ENCODE assay signal across 9 cellular contexts in genomic region chr9:68584110-68585033, GRCh38. TPM values are rescaled to one million over a fixed set of nuclear protein-coding genes. Genes with fewer than 3 reads are reported as not detected.
DNase-seq lines count a peak whose midpoint lies in the region; TF ChIP-seq lines count a peak whose summit lies in the region.
"Had no signal": no experiment of that assay in that cellular context is flagged by ENCODE, and none has a peak within 500 bp of the region (broad histone marks: within the 10 kb centered on the region; RNA-seq: fewer than 3 reads in every experiment).

No MANE protein-coding gene starts in this region.

- in situ Hi-C loops in G401 (cut with HindIII; ENCODE audit: low sequenced_read_pairs), result loop anchor here (10.0 kb wide), 1 partner anchor 410 kb away; no protein-coding TSS in a partner anchor

- no peak overlapping the region for H3K4me2 ChIP-seq in osteoblast (ENCODE audit: insufficient read depth, low read length)

- 30 to 32% methylated on average over 16 of the region's 16 CpGs for WGBS in thyroid gland, 2 donors

- intact Hi-C loops in thyroid gland (cut with DNase I), result loop anchor here (2.0 kb wide), 1 partner anchor 414 kb away; no protein-coding TSS in a partner anchor

- H3K79me2 ChIP-seq in osteoblast (ENCODE audit: insufficient read depth, low read length), result no peaks in the 10 kb centered on the region

- H2AFZ ChIP-seq in osteoblast (ENCODE audit: low read length), result no peak overlapping the region

- no peaks in the 10 kb centered on the region for H4K20me1 ChIP-seq in osteoblast (ENCODE audit: insufficient read depth, low read length)

- DNase-seq in G401 (ENCODE audit: low spot score) (peak; percentile 90), H7 (peak; percentile 82), M059J (ENCODE audit: low read depth) (peak; percentile 80), SHP77 (lab: John Stamatoyannopoulos, UW) (peak; percentile 70 to 82), foreskin melanocyte (peak; percentile 70), osteoblast (ENCODE audit: insufficient read length, low spot score, missing footprints) (peak; percentile 87), thyroid gland (peak; percentile 76 to 86)
- DNase-seq in activated T-helper 9 cell treated with anti-CD3 and anti-CD28 coated beads, Interleukin-2, amount 50 U/mL, for 16 hours (ENCODE audit: low read depth), result peak; percentile 66

- TF ChIP-seq POLR2A in thyroid gland (IDR thresholded peaks at IDR 0.05), result no peak

- TF ChIP-seq CTCF in osteoblast (IDR thresholded peaks at IDR 0.05; ENCODE audit: extremely low read depth, low read depth, low read length) (peak; percentile 100), thyroid gland (IDR thresholded peaks at IDR 0.05) (peak; percentile 74 to 97 (median 91))

- no peaks in the 10 kb centered on the region for H3K9me3 ChIP-seq in osteoblast (ENCODE audit: low read depth, low read length)
- H3K9me3 ChIP-seq in thyroid gland, result no peaks in the 10 kb centered on the region

- H3K4me1 ChIP-seq in osteoblast (ENCODE audit: insufficient read depth, low read length), result no peaks in the 10 kb centered on the region
- no peaks in the 10 kb centered on the region for H3K4me1 ChIP-seq in thyroid gland

- H3K4me3 ChIP-seq in H7 (ENCODE audit: insufficient read depth, low read depth, low read length) (no peak overlapping the region), osteoblast (ENCODE audit: insufficient read depth, low read length) (no peak overlapping the region), thyroid gland (replicated peaks in 1 of 3) (no peak overlapping the region)

- H3K36me3 ChIP-seq in H7 (replicated peaks; ENCODE audit: control insufficient read depth, insufficient read depth, low read length), result no peaks in the 10 kb centered on the region
- H3K36me3 ChIP-seq in osteoblast (ENCODE audit: insufficient read depth, low read length), result no peaks in the 10 kb centered on the region
- no peaks in the 10 kb centered on the region for H3K36me3 ChIP-seq in thyroid gland

- H3K27ac ChIP-seq in osteoblast (ENCODE audit: low read depth, low read length) (no peak overlapping the region), thyroid gland (no peak overlapping the region)

- no peaks in the 10 kb centered on the region for H3K27me3 ChIP-seq in H7 (ENCODE audit: control insufficient read depth, insufficient read depth, low read length)
- H3K27me3 ChIP-seq in osteoblast (ENCODE audit: insufficient read depth, low read length), result no peaks in the 10 kb centered on the region
- H3K27me3 ChIP-seq in thyroid gland, result no peaks in the 10 kb centered on the region

RNA-seq across cellular contexts. Expression of gene TMEM252, which starts 43.7 kb away (rescaled TPM):
- not detected in 2 replicates for total RNA-seq in G401 (2014; rRNA removed; shearing (Covaris generic))
- total RNA-seq in H7 (2014; rRNA removed; shearing (Covaris generic)), result not detected in 2 replicates
- not detected in 2 replicates for total RNA-seq in M059J (2014; rRNA removed; shearing (Covaris generic))
- not detected in 2 replicates for total RNA-seq in osteoblast
- total RNA-seq in thyroid gland, result not detected
- total RNA-seq: skeletal muscle tissue had no signal
